Comparison of ENCODE assay signal across 9 cellular contexts in the genomic region with DNA sequence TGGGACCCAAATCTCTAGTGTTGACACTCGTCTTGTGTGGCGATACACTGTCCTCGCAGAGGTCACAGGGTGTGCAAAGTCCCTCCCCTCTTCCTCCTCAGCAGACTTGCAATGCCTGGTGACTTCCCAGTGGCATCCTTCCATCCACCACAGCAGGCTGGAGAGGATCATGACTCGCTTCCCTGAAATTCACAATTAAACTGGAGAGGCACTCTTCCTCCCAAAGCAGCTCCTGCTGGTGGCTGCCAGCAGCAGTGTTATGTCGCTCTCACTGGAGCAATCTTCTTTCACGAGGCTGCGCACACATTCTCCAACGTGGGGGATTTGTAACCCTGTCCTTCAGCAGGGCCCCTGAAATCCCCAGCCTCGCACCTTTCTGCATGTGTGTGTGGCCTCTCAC.
DNase-seq lines count a peak whose midpoint lies in the region; ATAC-seq and TF ChIP-seq lines count a peak whose summit lies in the region.
"Had no signal": no experiment of that assay in that cellular context is flagged by ENCODE, and none has a peak within 500 bp of the region (broad histone marks: within the 10 kb centered on the region; RNA-seq: fewer than 3 reads in every experiment).

No MANE protein-coding gene starts in this region.

- H4K5ac ChIP-seq in H9 (ENCODE audit: insufficient read length, low read depth, low read length) = no peak overlapping the region

- no peak overlapping the region for H3K56ac ChIP-seq in H9 (ENCODE audit: insufficient read length, low read depth, low read length)

- H3K79me2 ChIP-seq in H9 (ENCODE audit: insufficient read depth, low read length) = no peaks in the 10 kb centered on the region

- no peak overlapping the region for H3K4me3 ChIP-seq in fibroblast of pulmonary artery (replicated peaks; ENCODE audit: low read depth, low read length)
- H3K4me3 ChIP-seq in skeletal muscle cell (ENCODE audit: low read depth, low read length) = no peak overlapping the region
- no peak overlapping the region for H3K4me3 ChIP-seq in gastrocnemius medialis

- no peaks in the 10 kb centered on the region for H3K36me3 ChIP-seq in gastrocnemius medialis

- TF ChIP-seq CTCF in H9 (conservative IDR thresholded peaks at IDR 0.05) = no peak; the same call in 2 of the 3 replicates
- peak; percentile 9 for TF ChIP-seq CTCF in fibroblast of pulmonary artery (IDR thresholded peaks at IDR 0.05; ENCODE audit: low read length, missing control alignments)
- TF ChIP-seq CTCF in CD14-positive monocyte (IDR thresholded peaks at IDR 0.05) = no peak
- TF ChIP-seq CTCF in gastrocnemius medialis (IDR thresholded peaks at IDR 0.05 in 4 of 5, conservative IDR thresholded peaks at IDR 0.05 in 1 of 5) = no peak

- H3K27ac ChIP-seq in H9 (ENCODE audit: insufficient read length, low read depth, low read length) (no peak overlapping the region), gastrocnemius medialis (no peak overlapping the region)

- no peak overlapping the region for H3K4ac ChIP-seq in H9 (ENCODE audit: low read depth, low read length)

- H3K4me3 Mint-ChIP-seq in H9 = no peak overlapping the region
- H3K4me3 Mint-ChIP-seq in CD14-positive monocyte = no peak overlapping the region
- H3K4me3 Mint-ChIP-seq: activated CD4-positive, alpha-beta T cell treated with anti-CD3 and anti-CD28 coated beads, Interleukin-2, amount 10 ng/mL, durations not matched to agents 24 days and 14 days; central memory CD8-positive, alpha-beta T cell had no signal

- H3K23me2 ChIP-seq in H9 (ENCODE audit: insufficient read length, low read depth, low read length, poor library complexity, severe bottlenecking) = no peaks in the 10 kb centered on the region

- no peak overlapping the region for H3K18ac ChIP-seq in H9 (ENCODE audit: insufficient read length, low read depth, low read length)

- H4K8ac ChIP-seq in H9 (replicated peaks; ENCODE audit: insufficient read length, low read depth, low read length) = no peak overlapping the region

- no peak overlapping the region for H4K91ac ChIP-seq in H9 (ENCODE audit: insufficient read length, low read depth, low read length)

- H2BK120ac ChIP-seq in H9 (ENCODE audit: low read depth, low read length, poor library complexity, severe bottlenecking) = no peak overlapping the region

- peak; percentile 64 for DNase-seq in H9
- peak; percentile 7 for DNase-seq in RPMI7951 (ENCODE audit: low read depth)
- peak; percentile 49 for DNase-seq in fibroblast of pulmonary artery (ENCODE audit: low read depth)
- peak; percentile 11 for DNase-seq in skeletal muscle cell (ENCODE audit: low read depth)
- no peak for DNase-seq in germinal center (ENCODE audit: low spot score)
- DNase-seq in CD14-positive monocyte (ENCODE audit: low spot score) = no peak
- no peak for DNase-seq in gastrocnemius medialis
- DNase-seq: activated CD4-positive, alpha-beta T cell treated with anti-CD3 and anti-CD28 coated beads, Interleukin-2, amount 10 ng/mL, durations not matched to agents 24 days and 14 days had no signal

- no peak overlapping the region for H3K23ac ChIP-seq in H9 (ENCODE audit: insufficient read length, low read depth, low read length)

- no peaks in the 10 kb centered on the region for H3K79me1 ChIP-seq in H9 (ENCODE audit: insufficient read depth, low read depth, low read length, poor library complexity, severe bottlenecking)

- H2AK5ac ChIP-seq in H9 (ENCODE audit: insufficient read length, low read length) = no peak overlapping the region

- peaks cover 8 to 16% of the 10 kb centered on the region in 2 experiments for H3K4me1 Mint-ChIP-seq in H9
- peaks cover 15% of the 10 kb centered on the region for H3K4me1 Mint-ChIP-seq in CD14-positive monocyte
- H3K4me1 Mint-ChIP-seq: central memory CD8-positive, alpha-beta T cell had no signal

- TF ChIP-seq POLR2A in gastrocnemius medialis (IDR thresholded peaks at IDR 0.05) = no peak

- ATAC-seq in gastrocnemius medialis = no peak

- H3K14ac ChIP-seq in H9 (ENCODE audit: insufficient read depth, low read length) = no peak overlapping the region

- no CpG with 5 or more reads among the region's 9 CpGs for WGBS in H9 (ENCODE audit: extremely low coverage, insufficient read length, low lambda C conversion rate)

- H3K9me3 Mint-ChIP-seq in H9 = no peaks in the 10 kb centered on the region
- H3K9me3 Mint-ChIP-seq in CD14-positive monocyte = peaks cover 0 to 2% (median 0%) of the 10 kb centered on the region in 7 donors
- H3K9me3 Mint-ChIP-seq: activated CD4-positive, alpha-beta T cell treated with anti-CD3 and anti-CD28 coated beads, Interleukin-2, amount 10 ng/mL, durations not matched to agents 24 days and 14 days; central memory CD8-positive, alpha-beta T cell had no signal

- intact Hi-C loops in CD14-positive monocyte (cut with micrococcal nuclease) (no loop called here), gastrocnemius medialis (cut with DNase I; ENCODE audit: low total_unique reads) (no loop called here)

- 0 out of 7 replicates have a peak overlapping the region, but pooled peaks of 1 of the 3 experiments have one; percentile 15 for H3K27ac Mint-ChIP-seq in H9
- H3K27ac Mint-ChIP-seq in CD14-positive monocyte = no peak overlapping the region
- H3K27ac Mint-ChIP-seq: activated CD4-positive, alpha-beta T cell treated with anti-CD3 and anti-CD28 coated beads, Interleukin-2, amount 10 ng/mL, durations not matched to agents 24 days and 14 days had no signal

- H3T11ph ChIP-seq in H9 (ENCODE audit: low read length) = no peak overlapping the region

- no peaks in the 10 kb centered on the region for H3K9me3 ChIP-seq in H9 (ENCODE audit: control insufficient read depth, low read depth, low read length)
- H3K9me3 ChIP-seq in gastrocnemius medialis = no peaks in the 10 kb centered on the region

- H3K27me3 ChIP-seq in H9 (ENCODE audit: insufficient read depth, low read length) (no peaks in the 10 kb centered on the region), gastrocnemius medialis (no peaks in the 10 kb centered on the region)

- in situ Hi-C loops in gastrocnemius medialis (cut with MboI; ENCODE audit: low sequenced_read_pairs in 4 of 4) = no loop called here

- H3K4me1 ChIP-seq in H9 (ENCODE audit: insufficient read depth, low read length) (peaks cover 3% of the 10 kb centered on the region; the same call in 1 of the 2 replicates), gastrocnemius medialis (no peaks in the 10 kb centered on the region)

- no peak overlapping the region for H2BK15ac ChIP-seq in H9 (ENCODE audit: low read depth, low read length)

- H3K36me3 Mint-ChIP-seq in H9 (ENCODE audit: insufficient read depth in 1 of 3, low read depth in 3 of 3) = no peaks in the 10 kb centered on the region
- no peaks in the 10 kb centered on the region for H3K36me3 Mint-ChIP-seq in CD14-positive monocyte

- peaks cover 2% of the 10 kb centered on the region for H3K27me3 Mint-ChIP-seq in H9 (ENCODE audit: low read depth)
- peaks cover 0 to under 1% (median 0%) of the 10 kb centered on the region in 3 donors for H3K27me3 Mint-ChIP-seq in CD14-positive monocyte (ENCODE audit: low read depth in 3 of 3)
- H3K27me3 Mint-ChIP-seq: activated CD4-positive, alpha-beta T cell treated with anti-CD3 and anti-CD28 coated beads, Interleukin-2, amount 10 ng/mL, durations not matched to agents 24 days and 14 days; central memory CD8-positive, alpha-beta T cell had no signal

- no peak overlapping the region for H2AFZ ChIP-seq in H9 (ENCODE audit: low read length)

- no peak overlapping the region for H2BK20ac ChIP-seq in H9 (ENCODE audit: low read depth, low read length, poor library complexity, severe bottlenecking)

- no peak overlapping the region for H2BK5ac ChIP-seq in H9 (ENCODE audit: insufficient read length, low read length)

- no peak overlapping the region for H3K4me2 ChIP-seq in H9 (ENCODE audit: insufficient read depth, insufficient read length, low read length)

- H2BK12ac ChIP-seq in H9 (ENCODE audit: insufficient read length, low read depth, low read length) = no peak overlapping the region

- no peak overlapping the region for H3K9ac ChIP-seq in H9 (ENCODE audit: extremely low read depth, insufficient read length, low read length)

- no peaks in the 10 kb centered on the region for H4K20me1 ChIP-seq in H9 (ENCODE audit: control insufficient read depth, insufficient read depth, insufficient read length)

Comparison
In these comparisons a context has a peak if more than half of its experiments do, and no peak if none do; other contexts are left out.
1. DNase-seq: peak in H9 (single experiment), RPMI7951 (single experiment), fibroblast of pulmonary artery (single experiment) and skeletal muscle cell (single experiment); none in germinal center (single experiment), CD14-positive monocyte (single experiment) and gastrocnemius medialis (0 of 2).